Comparison of ENCODE assay signal across 13 cellular contexts in the genomic region with DNA sequence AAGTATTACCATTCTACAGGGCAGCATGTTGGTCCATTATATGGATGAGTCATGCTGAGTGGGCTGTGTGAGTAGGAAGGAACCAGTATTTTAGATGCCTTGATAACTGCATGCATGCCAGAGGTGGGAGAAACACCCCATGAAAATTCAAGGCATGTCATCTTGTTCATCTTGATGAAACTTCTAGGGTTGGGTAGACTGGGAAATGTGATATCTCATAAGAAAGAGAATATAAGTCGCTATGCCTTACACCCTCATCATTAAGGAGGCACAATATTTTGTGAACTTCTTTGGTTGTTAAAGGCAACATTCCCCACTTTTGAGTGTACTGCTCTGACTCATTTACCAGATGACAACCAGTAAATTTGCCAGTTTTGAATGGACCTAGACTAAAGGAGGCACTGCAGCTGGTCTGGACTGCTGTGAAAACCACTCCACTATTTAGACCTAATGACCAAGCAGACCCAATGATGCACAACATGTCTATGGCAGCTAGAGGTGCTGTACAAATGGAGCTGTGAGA. TPM values are rescaled to one million over a fixed set of nuclear protein-coding genes. Genes with fewer than 3 reads are reported as not detected.
A peak's percentile ranks its signal among the peaks of the same experiment; 100 is the strongest.
DNase-seq lines count a peak whose midpoint lies in the region; ATAC-seq, FAIRE-seq and TF ChIP-seq lines count a peak whose summit lies in the region.
"Had no signal": no experiment of that assay in that cellular context is flagged by ENCODE, and none has a peak within 500 bp of the region (broad histone marks: within the 10 kb centered on the region; RNA-seq: fewer than 3 reads in every experiment).

No MANE protein-coding gene starts in this region.

- H3K36me3 ChIP-seq in psoas muscle (ENCODE audit: insufficient read depth in 1 of 2, low read depth in 1 of 2) = no peaks in the 10 kb centered on the region
- H3K36me3 ChIP-seq: heart left ventricle, neutrophil had no signal

- intact Hi-C loops in psoas muscle (cut with DNase I) = no loop called here

- WGBS in psoas muscle, 3 donors = 0 to 50% (median 0%) methylated on average over 1 of the region's 1 CpG

- H3K27ac ChIP-seq in psoas muscle = no peak overlapping the region
- H3K27ac ChIP-seq: heart left ventricle, neutrophil had no signal

- ATAC-seq in SK-N-SH treated with all-trans-retinoic acid at 6 μM for 48 hours (peak; percentile 86), psoas muscle (no peak)
- ATAC-seq: activated CD8-positive, alpha-beta T cell treated with anti-CD3 and anti-CD28 coated beads for 36 hours had no signal

- H3K4me3 ChIP-seq in fibroblast of pulmonary artery (replicated peaks; ENCODE audit: low read depth, low read length) = no peak overlapping the region
- H3K4me3 ChIP-seq in psoas muscle = no peak overlapping the region
- H3K4me3 ChIP-seq: heart left ventricle had no signal

- FAIRE-seq in urothelium cell line (lab: Jason Lieb, UNC) = peak; percentile 85

- H3K4me1 ChIP-seq in psoas muscle = no peaks in the 10 kb centered on the region
- H3K4me1 ChIP-seq: heart left ventricle had no signal

- peak; percentile 10 for DNase-seq in stimulated activated CD4-positive, alpha-beta T cell treated with anti-CD3 and anti-CD28 coated beads, Interleukin-15, amount 100 ng/mL, for 24 hours
- no peak for DNase-seq in stimulated activated CD4-positive, alpha-beta T cell treated with anti-CD3 and anti-CD28 coated beads, Interleukin-1b, Interleukin-23, amount 100 ng/mL, for 48 hours
- peak; percentile 53 for DNase-seq in fibroblast of pulmonary artery (ENCODE audit: low read depth)
- DNase-seq in urothelium cell line (ENCODE audit: low spot score) = peak; percentile 37
- no peak for DNase-seq in epidermal melanocyte (ENCODE audit: insufficient read length, low spot score)
- DNase-seq in psoas muscle = no peak
- DNase-seq in cortex of kidney (lab: John Stamatoyannopoulos, UW) = no peak
- DNase-seq: activated CD8-positive, alpha-beta T cell treated with anti-CD3 and anti-CD28 coated beads for 36 hours; activated gamma-delta T cell treated with Interleukin-2 at 50 U/mL for 16 hours; heart left ventricle had no signal

- H3K9me3 ChIP-seq in psoas muscle = no peaks in the 10 kb centered on the region
- H3K9me3 ChIP-seq: heart left ventricle, neutrophil had no signal

- H3K27me3 ChIP-seq in psoas muscle (ENCODE audit: insufficient read depth in 3 of 3, low read length in 2 of 3) = peaks cover 0 to 4% (median 0%) of the 10 kb centered on the region in 3 donors

- TF ChIP-seq CTCF in fibroblast of pulmonary artery (IDR thresholded peaks at IDR 0.05; ENCODE audit: low read length, missing control alignments) (no peak), psoas muscle (IDR thresholded peaks at IDR 0.05) (no peak)

TF ChIP-seq in SK-N-SH treated with all-trans-retinoic acid at 6 μM for 48 hours, 23 proteins besides CTCF, POLR2A, EP300 and RAD21:
- TF ChIP-seq GLIS3 (CRISPR knock-in tag; IDR thresholded peaks at IDR 0.05) = no peak
- TF ChIP-seq, protein P1, sequence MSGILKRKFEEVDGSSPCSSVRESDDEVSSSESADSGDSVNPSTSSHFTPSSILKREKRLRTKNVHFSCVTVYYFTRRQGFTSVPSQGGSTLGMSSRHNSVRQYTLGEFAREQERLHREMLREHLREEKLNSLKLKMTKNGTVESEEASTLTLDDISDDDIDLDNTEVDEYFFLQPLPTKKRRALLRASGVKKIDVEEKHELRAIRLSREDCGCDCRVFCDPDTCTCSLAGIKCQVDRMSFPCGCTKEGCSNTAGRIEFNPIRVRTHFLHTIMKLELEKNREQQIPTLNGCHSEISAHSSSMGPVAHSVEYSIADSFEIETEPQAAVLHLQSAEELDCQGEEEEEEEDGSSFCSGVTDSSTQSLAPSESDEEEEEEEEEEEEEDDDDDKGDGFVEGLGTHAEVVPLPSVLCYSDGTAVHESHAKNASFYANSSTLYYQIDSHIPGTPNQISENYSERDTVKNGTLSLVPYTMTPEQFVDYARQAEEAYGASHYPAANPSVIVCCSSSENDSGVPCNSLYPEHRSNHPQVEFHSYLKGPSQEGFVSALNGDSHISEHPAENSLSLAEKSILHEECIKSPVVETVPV (CRISPR knock-in tag; IDR thresholded peaks at IDR 0.05) = no peak
- TF ChIP-seq BACH2 (CRISPR knock-in tag; IDR thresholded peaks at IDR 0.05; ENCODE audit: borderline replicate concordance) = no peak
- TF ChIP-seq TSHZ2 (CRISPR knock-in tag; IDR thresholded peaks at IDR 0.05) = no peak
- TF ChIP-seq, protein P2, sequence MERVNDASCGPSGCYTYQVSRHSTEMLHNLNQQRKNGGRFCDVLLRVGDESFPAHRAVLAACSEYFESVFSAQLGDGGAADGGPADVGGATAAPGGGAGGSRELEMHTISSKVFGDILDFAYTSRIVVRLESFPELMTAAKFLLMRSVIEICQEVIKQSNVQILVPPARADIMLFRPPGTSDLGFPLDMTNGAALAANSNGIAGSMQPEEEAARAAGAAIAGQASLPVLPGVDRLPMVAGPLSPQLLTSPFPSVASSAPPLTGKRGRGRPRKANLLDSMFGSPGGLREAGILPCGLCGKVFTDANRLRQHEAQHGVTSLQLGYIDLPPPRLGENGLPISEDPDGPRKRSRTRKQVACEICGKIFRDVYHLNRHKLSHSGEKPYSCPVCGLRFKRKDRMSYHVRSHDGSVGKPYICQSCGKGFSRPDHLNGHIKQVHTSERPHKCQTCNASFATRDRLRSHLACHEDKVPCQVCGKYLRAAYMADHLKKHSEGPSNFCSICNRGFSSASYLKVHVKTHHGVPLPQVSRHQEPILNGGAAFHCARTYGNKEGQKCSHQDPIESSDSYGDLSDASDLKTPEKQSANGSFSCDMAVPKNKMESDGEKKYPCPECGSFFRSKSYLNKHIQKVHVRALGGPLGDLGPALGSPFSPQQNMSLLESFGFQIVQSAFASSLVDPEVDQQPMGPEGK (CRISPR knock-in tag; IDR thresholded peaks at IDR 0.05; ENCODE audit: borderline replicate concordance) = no peak
- no peak for TF ChIP-seq ZNF565 (CRISPR knock-in tag; conservative IDR thresholded peaks at IDR 0.05; ENCODE audit: low read depth)
- no peak for TF ChIP-seq ZC3H10 (CRISPR knock-in tag; IDR thresholded peaks at IDR 0.05)
- no peak for TF ChIP-seq ISL1 (CRISPR knock-in tag; IDR thresholded peaks at IDR 0.05)
- TF ChIP-seq SNAI2 (CRISPR knock-in tag; IDR thresholded peaks at IDR 0.05) = no peak
- TF ChIP-seq ZNF70 (CRISPR knock-in tag; IDR thresholded peaks at IDR 0.05) = no peak
- TF ChIP-seq POU6F1 (CRISPR knock-in tag; IDR thresholded peaks at IDR 0.05; ENCODE audit: borderline replicate concordance, low read depth) = no peak
- no peak for TF ChIP-seq ZNF8 (CRISPR knock-in tag; IDR thresholded peaks at IDR 0.05)
- no peak for TF ChIP-seq RARB (CRISPR knock-in tag; IDR thresholded peaks at IDR 0.05)
- no peak for TF ChIP-seq ZFP30 (CRISPR knock-in tag; IDR thresholded peaks at IDR 0.05)
- TF ChIP-seq ZFP3 (CRISPR knock-in tag; IDR thresholded peaks at IDR 0.05) = no peak
- TF ChIP-seq PPARA (CRISPR knock-in tag; IDR thresholded peaks at IDR 0.05; ENCODE audit: borderline replicate concordance) = no peak
- TF ChIP-seq OSR1 (CRISPR knock-in tag; IDR thresholded peaks at IDR 0.05) = no peak
- no peak for TF ChIP-seq ARNTL (CRISPR knock-in tag; IDR thresholded peaks at IDR 0.05; ENCODE audit: borderline replicate concordance, low read depth)
- TF ChIP-seq ESRRG (CRISPR knock-in tag; IDR thresholded peaks at IDR 0.05) = no peak
- no peak for TF ChIP-seq TOX (CRISPR knock-in tag; IDR thresholded peaks at IDR 0.05; ENCODE audit: borderline replicate concordance)

RNA-seq across cellular contexts. Expression of gene ZNF365, which starts 48.0 kb away (rescaled TPM):
- under 1 TPM in 2 of 4 donors, not detected in 2; 0.06 to 0.13 TPM for total RNA-seq in psoas muscle
- under 1 TPM in 2 of 3 donors, not detected in 1; 0.10 to 0.19 TPM for polyA plus RNA-seq in psoas muscle
- total RNA-seq: activated CD8-positive, alpha-beta T cell treated with anti-CD3 and anti-CD28 coated beads for 36 hours; T-helper 2 cell treated with Interferon-gamma antibody and Interleukin-4, amounts not matched to agents 100 ng/mL and 5 ng/mL, for 36 hours had no signal

Comparison
In these comparisons a context has a peak if more than half of its experiments do, and no peak if none do; other contexts are left out.
1. DNase-seq: peak in stimulated activated CD4-positive, alpha-beta T cell treated with anti-CD3 and anti-CD28 coated beads, Interleukin-15, amount 100 ng/mL, for 24 hours (single experiment), fibroblast of pulmonary artery (single experiment) and urothelium cell line (single experiment); none in stimulated activated CD4-positive, alpha-beta T cell treated with anti-CD3 and anti-CD28 coated beads, Interleukin-1b, Interleukin-23, amount 100 ng/mL, for 48 hours (single experiment), epidermal melanocyte (single experiment), psoas muscle (0 of 2) and cortex of kidney (single experiment).